ENCODE assay signal across 1 cellular context in the genomic region with DNA sequence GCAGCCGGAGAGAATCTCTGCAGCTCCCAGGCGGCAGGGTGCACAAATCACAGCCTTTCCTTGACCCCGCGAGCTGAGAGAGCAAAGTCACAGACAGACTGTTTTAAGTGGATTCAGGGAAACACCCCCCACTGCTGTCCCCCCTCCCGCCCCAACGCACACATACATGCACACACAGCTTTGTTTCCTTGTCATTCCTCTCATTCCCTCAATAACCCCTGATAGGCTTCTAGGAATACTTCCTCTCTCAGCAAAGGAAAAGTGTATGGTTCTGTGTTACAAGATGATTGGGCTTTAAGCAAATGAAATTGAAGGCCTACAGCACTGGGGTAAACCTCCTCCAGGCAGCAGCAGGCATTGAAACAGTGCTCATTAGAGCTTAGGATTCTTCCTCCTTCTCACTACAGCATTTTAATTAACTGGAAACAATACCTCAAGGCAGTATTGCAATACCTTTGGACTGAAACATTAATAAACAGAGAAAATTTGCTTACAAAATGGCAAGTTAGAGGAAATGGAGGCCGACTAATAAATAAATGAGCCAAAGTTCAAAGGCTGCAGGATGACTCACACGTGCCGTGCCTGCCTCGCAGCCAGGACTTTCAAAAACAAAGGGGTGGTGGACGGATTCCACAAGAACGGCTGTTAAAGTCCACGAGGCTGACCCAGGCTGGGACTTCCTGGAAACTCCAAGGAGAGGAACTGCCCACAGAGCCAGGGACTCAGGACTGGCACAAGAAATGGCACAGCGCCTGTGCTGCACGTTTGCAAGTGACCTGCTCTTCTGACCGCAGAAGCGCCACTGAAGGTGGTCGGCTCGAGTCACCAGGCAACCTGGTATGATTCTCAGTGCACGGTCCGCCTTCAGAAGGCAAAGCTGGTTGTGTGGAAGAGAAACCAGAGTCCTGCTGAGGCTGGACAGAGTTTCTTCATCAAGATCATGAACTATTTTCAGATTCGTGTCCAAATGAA.
TF ChIP-seq lines count a peak whose summit lies in the region.

No MANE protein-coding gene starts in this region.

TF ChIP-seq in HepG2, 621 proteins besides CTCF, POLR2A, EP300 and RAD21 (continued from another document and continues in another):
- TF ChIP-seq, protein P1, sequence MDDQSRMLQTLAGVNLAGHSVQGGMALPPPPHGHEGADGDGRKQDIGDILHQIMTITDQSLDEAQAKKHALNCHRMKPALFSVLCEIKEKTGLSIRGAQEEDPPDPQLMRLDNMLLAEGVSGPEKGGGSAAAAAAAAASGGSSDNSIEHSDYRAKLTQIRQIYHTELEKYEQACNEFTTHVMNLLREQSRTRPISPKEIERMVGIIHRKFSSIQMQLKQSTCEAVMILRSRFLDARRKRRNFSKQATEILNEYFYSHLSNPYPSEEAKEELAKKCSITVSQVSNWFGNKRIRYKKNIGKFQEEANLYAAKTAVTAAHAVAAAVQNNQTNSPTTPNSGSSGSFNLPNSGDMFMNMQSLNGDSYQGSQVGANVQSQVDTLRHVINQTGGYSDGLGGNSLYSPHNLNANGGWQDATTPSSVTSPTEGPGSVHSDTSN (CRISPR knock-in tag; IDR thresholded peaks at IDR 0.05; ENCODE audit: borderline replicate concordance) = no peak
- TF ChIP-seq GPN1 (CRISPR knock-in tag; IDR thresholded peaks at IDR 0.05; ENCODE audit: borderline replicate concordance) = no peak
- peak; percentile 80 for TF ChIP-seq HNF4G (IDR thresholded peaks at IDR 0.05; ENCODE audit: borderline replicate concordance, low read depth, low read length)
- peak; percentile 80; the same call in 1 of the 2 replicates for TF ChIP-seq HNF4G (CRISPR knock-in tag; IDR thresholded peaks at IDR 0.05; ENCODE audit: borderline replicate concordance, low read depth)
- no peak; the same call in 1 of the 2 replicates for TF ChIP-seq ZNF792 (CRISPR knock-in tag; IDR thresholded peaks at IDR 0.05)
- TF ChIP-seq, protein P2, sequence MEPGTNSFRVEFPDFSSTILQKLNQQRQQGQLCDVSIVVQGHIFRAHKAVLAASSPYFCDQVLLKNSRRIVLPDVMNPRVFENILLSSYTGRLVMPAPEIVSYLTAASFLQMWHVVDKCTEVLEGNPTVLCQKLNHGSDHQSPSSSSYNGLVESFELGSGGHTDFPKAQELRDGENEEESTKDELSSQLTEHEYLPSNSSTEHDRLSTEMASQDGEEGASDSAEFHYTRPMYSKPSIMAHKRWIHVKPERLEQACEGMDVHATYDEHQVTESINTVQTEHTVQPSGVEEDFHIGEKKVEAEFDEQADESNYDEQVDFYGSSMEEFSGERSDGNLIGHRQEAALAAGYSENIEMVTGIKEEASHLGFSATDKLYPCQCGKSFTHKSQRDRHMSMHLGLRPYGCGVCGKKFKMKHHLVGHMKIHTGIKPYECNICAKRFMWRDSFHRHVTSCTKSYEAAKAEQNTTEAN (CRISPR knock-in tag; conservative IDR thresholded peaks at IDR 0.05) = peak; percentile 86
- TF ChIP-seq, protein P3, sequence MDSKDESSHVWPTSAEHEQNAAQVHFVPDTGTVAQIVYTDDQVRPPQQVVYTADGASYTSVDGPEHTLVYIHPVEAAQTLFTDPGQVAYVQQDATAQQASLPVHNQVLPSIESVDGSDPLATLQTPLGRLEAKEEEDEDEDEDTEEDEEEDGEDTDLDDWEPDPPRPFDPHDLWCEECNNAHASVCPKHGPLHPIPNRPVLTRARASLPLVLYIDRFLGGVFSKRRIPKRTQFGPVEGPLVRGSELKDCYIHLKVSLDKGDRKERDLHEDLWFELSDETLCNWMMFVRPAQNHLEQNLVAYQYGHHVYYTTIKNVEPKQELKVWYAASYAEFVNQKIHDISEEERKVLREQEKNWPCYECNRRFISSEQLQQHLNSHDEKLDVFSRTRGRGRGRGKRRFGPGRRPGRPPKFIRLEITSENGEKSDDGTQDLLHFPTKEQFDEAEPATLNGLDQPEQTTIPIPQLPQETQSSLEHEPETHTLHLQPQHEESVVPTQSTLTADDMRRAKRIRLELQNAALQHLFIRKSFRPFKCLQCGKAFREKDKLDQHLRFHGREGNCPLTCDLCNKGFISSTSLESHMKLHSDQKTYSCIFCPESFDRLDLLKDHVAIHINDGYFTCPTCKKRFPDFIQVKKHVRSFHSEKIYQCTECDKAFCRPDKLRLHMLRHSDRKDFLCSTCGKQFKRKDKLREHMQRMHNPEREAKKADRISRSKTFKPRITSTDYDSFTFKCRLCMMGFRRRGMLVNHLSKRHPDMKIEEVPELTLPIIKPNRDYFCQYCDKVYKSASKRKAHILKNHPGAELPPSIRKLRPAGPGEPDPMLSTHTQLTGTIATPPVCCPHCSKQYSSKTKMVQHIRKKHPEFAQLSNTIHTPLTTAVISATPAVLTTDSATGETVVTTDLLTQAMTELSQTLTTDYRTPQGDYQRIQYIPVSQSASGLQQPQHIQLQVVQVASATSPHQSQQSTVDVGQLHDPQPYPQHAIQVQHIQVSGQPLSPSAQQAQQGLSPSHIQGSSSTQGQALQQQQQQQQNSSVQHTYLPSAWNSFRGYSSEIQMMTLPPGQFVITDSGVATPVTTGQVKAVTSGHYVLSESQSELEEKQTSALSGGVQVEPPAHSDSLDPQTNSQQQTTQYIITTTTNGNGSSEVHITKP (CRISPR knock-in tag; IDR thresholded peaks at IDR 0.05; ENCODE audit: low read depth) = peak; percentile 86
- 0 out of 2 replicates have a peak, but pooled peaks have one; percentile 36 for TF ChIP-seq ZNF256 (CRISPR knock-in tag; conservative IDR thresholded peaks at IDR 0.05)
- TF ChIP-seq KDM6A (CRISPR knock-in tag; IDR thresholded peaks at IDR 0.05; ENCODE audit: low read depth) = 0 out of 2 replicates have a peak, but pooled peaks have one; percentile 35
- TF ChIP-seq ZNF34 (CRISPR knock-in tag; IDR thresholded peaks at IDR 0.05; ENCODE audit: borderline replicate concordance) = 0 out of 2 replicates have a peak, but pooled peaks have one; percentile 5
- TF ChIP-seq ZNF670 (CRISPR knock-in tag; IDR thresholded peaks at IDR 0.05; ENCODE audit: borderline replicate concordance) = 0 out of 2 replicates have a peak, but pooled peaks have one; percentile 35
- TF ChIP-seq ELF3 (CRISPR knock-in tag; IDR thresholded peaks at IDR 0.05) = peak; percentile 94
- TF ChIP-seq CEBPB (IDR thresholded peaks at IDR 0.05; ENCODE audit: borderline replicate concordance, low read depth, low read length) = no peak
- no peak for TF ChIP-seq NFE2L1 (CRISPR knock-in tag; IDR thresholded peaks at IDR 0.05; ENCODE audit: borderline replicate concordance)
- TF ChIP-seq GATAD2A (CRISPR knock-in tag; IDR thresholded peaks at IDR 0.05) = peak; percentile 95
- TF ChIP-seq HDAC6 (IDR thresholded peaks at IDR 0.05; ENCODE audit: low read depth, low read length) = no peak
- TF ChIP-seq FOXC1 (CRISPR knock-in tag; IDR thresholded peaks at IDR 0.05; ENCODE audit: borderline replicate concordance) = 0 out of 2 replicates have a peak, but pooled peaks have one; percentile 1
- TF ChIP-seq HNRNPL (IDR thresholded peaks at IDR 0.05; ENCODE audit: low read depth, low read length) = peak; percentile 90
- TF ChIP-seq, protein P4, sequence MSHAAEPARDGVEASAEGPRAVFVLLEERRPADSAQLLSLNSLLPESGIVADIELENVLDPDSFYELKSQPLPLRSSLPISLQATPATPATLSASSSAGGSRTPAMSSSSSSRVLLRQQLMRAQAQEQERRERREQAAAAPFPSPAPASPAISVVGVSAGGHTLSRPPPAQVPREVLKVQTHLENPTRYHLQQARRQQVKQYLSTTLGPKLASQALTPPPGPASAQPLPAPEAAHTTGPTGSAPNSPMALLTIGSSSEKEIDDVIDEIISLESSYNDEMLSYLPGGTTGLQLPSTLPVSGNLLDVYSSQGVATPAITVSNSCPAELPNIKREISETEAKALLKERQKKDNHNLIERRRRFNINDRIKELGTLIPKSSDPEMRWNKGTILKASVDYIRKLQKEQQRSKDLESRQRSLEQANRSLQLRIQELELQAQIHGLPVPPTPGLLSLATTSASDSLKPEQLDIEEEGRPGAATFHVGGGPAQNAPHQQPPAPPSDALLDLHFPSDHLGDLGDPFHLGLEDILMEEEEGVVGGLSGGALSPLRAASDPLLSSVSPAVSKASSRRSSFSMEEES (CRISPR knock-in tag; IDR thresholded peaks at IDR 0.05) = peak; percentile 84
- TF ChIP-seq, protein P5, sequence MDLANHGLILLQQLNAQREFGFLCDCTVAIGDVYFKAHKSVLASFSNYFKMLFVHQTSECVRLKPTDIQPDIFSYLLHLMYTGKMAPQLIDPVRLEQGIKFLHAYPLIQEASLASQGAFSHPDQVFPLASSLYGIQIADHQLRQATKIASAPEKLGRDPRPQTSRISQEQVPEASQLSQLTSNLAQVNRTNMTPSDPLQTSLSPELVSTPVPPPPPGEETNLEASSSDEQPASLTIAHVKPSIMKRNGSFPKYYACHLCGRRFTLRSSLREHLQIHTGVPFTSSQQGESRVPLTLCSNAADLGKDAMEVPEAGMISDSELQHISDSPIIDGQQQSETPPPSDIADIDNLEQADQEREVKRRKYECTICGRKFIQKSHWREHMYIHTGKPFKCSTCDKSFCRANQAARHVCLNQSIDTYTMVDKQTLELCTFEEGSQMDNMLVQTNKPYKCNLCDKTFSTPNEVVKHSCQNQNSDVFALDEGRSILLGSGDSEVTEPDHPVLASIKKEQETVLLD (CRISPR knock-in tag; IDR thresholded peaks at IDR 0.05; ENCODE audit: low read depth) = peak; percentile 3; the same call in 1 of the 2 replicates
- TF ChIP-seq, protein P6, sequence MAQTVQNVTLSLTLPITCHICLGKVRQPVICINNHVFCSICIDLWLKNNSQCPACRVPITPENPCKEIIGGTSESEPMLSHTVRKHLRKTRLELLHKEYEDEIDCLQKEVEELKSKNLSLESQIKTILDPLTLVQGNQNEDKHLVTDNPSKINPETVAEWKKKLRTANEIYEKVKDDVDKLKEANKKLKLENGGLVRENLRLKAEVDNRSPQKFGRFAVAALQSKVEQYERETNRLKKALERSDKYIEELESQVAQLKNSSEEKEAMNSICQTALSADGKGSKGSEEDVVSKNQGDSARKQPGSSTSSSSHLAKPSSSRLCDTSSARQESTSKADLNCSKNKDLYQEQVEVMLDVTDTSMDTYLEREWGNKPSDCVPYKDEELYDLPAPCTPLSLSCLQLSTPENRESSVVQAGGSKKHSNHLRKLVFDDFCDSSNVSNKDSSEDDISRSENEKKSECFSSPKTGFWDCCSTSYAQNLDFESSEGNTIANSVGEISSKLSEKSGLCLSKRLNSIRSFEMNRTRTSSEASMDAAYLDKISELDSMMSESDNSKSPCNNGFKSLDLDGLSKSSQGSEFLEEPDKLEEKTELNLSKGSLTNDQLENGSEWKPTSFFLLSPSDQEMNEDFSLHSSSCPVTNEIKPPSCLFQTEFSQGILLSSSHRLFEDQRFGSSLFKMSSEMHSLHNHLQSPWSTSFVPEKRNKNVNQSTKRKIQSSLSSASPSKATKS (CRISPR knock-in tag; IDR thresholded peaks at IDR 0.05) = peak; percentile 84; the same call in 1 of the 2 replicates
- TF ChIP-seq SRF (IDR thresholded peaks at IDR 0.05; ENCODE audit: low read depth, low read length) = no peak
- TF ChIP-seq SMYD3 (CRISPR knock-in tag; IDR thresholded peaks at IDR 0.05) = peak; percentile 17; the same call in 1 of the 2 replicates
- no peak for TF ChIP-seq ZNF124 (CRISPR knock-in tag; IDR thresholded peaks at IDR 0.05)
- no peak for TF ChIP-seq CREB1 (IDR thresholded peaks at IDR 0.05)
- peak; percentile 12; the same call in 1 of the 2 replicates for TF ChIP-seq CREB1 (CRISPR knock-in tag; IDR thresholded peaks at IDR 0.05)
- TF ChIP-seq KAT8 (CRISPR knock-in tag; IDR thresholded peaks at IDR 0.05) = peak; percentile 56; the same call in 1 of the 2 replicates
- TF ChIP-seq HNRNPK (IDR thresholded peaks at IDR 0.05; ENCODE audit: low read depth, low read length, poor library complexity, severe bottlenecking) = no peak
- TF ChIP-seq ZNF232 (CRISPR knock-in tag; IDR thresholded peaks at IDR 0.05; ENCODE audit: borderline replicate concordance) = peak; percentile 90
- TF ChIP-seq TP53 (CRISPR knock-in tag; conservative IDR thresholded peaks at IDR 0.05) = 0 out of 2 replicates have a peak, but pooled peaks have one; percentile 57
- TF ChIP-seq, protein P7, sequence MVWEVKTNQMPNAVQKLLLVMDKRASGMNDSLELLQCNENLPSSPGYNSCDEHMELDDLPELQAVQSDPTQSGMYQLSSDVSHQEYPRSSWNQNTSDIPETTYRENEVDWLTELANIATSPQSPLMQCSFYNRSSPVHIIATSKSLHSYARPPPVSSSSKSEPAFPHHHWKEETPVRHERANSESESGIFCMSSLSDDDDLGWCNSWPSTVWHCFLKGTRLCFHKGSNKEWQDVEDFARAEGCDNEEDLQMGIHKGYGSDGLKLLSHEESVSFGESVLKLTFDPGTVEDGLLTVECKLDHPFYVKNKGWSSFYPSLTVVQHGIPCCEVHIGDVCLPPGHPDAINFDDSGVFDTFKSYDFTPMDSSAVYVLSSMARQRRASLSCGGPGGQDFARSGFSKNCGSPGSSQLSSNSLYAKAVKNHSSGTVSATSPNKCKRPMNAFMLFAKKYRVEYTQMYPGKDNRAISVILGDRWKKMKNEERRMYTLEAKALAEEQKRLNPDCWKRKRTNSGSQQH (CRISPR knock-in tag; IDR thresholded peaks at IDR 0.05; ENCODE audit: low read depth) = no peak
- peak; percentile 89 for TF ChIP-seq HOXA3 (CRISPR knock-in tag; IDR thresholded peaks at IDR 0.05)
- peak; percentile 67; the same call in 1 of the 2 replicates for TF ChIP-seq FOXA3 (CRISPR knock-in tag; IDR thresholded peaks at IDR 0.05)
- peak; percentile 60; the same call in 1 of the 2 replicates for TF ChIP-seq ZNF337 (CRISPR knock-in tag; IDR thresholded peaks at IDR 0.05; ENCODE audit: borderline replicate concordance, low read depth)
- TF ChIP-seq FOXK1 (CRISPR knock-in tag; IDR thresholded peaks at IDR 0.05; ENCODE audit: borderline replicate concordance, low read depth) = peak; percentile 83
- TF ChIP-seq, protein P8, sequence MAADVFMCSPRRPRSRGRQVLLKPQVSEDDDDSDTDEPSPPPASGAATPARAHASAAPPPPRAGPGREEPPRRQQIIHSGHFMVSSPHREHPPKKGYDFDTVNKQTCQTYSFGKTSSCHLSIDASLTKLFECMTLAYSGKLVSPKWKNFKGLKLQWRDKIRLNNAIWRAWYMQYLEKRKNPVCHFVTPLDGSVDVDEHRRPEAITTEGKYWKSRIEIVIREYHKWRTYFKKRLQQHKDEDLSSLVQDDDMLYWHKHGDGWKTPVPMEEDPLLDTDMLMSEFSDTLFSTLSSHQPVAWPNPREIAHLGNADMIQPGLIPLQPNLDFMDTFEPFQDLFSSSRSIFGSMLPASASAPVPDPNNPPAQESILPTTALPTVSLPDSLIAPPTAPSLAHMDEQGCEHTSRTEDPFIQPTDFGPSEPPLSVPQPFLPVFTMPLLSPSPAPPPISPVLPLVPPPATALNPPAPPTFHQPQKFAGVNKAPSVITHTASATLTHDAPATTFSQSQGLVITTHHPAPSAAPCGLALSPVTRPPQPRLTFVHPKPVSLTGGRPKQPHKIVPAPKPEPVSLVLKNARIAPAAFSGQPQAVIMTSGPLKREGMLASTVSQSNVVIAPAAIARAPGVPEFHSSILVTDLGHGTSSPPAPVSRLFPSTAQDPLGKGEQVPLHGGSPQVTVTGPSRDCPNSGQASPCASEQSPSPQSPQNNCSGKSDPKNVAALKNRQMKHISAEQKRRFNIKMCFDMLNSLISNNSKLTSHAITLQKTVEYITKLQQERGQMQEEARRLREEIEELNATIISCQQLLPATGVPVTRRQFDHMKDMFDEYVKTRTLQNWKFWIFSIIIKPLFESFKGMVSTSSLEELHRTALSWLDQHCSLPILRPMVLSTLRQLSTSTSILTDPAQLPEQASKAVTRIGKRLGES (CRISPR knock-in tag; IDR thresholded peaks at IDR 0.05; ENCODE audit: borderline replicate concordance) = peak; percentile 93; the same call in 1 of the 2 replicates
